26 cellular contexts compared by ENCODE assay signal in the genomic region with DNA sequence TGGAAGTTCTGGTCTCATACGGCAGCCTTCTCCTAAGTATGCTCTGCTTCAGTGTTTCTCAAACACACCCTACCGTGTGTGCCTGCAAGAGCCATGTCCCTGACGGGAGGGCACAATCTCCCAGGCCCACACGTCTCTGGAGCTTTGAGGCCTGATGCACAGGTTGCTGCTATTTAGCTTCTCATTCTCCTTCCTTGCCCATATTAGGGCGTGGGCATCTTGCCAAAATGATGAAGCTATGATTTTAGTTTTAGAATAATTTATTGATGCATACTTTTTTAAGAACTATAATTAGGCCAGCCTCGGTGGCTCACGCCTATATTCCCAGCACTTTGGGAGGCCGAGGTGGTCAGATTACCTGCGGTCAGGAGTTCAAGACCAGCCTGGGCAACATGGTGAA.
"Had no signal": no experiment of that assay in that cellular context is flagged by ENCODE, and none has a peak within 500 bp of the region (broad histone marks: within the 10 kb centered on the region; RNA-seq: fewer than 3 reads in every experiment).

No MANE protein-coding gene starts in this region.

- H3K4me3 ChIP-seq: cardiac muscle cell, esophagus squamous epithelium, lower lobe of right lung, skin epidermis, thyroid gland, upper lobe of left lung had no signal

- H3K27ac ChIP-seq: cardiac muscle cell, esophagus squamous epithelium, lower lobe of right lung, thyroid gland had no signal

- H3K36me3 Mint-ChIP-seq: stimulated activated memory B cell treated with anti-CD40 and anti-IgM and Interleukin-4, amounts not matched to agents 10 μg/mL and 1 μg/mL and 100 μg/mL, for 72 hours had no signal

- H3K9me3 Mint-ChIP-seq: activated naive CD4-positive, alpha-beta T cell treated with anti-CD3 and anti-CD28 coated beads, Interleukin-2, amount 50 U/mL, for 72 hours; activated T-cell treated with anti-CD3 and anti-CD28 coated beads, Interleukin-2, amount 50 U/mL, for 72 hours; dendritic cell treated with granulocyte-macrophage colony-stimulating factor and Interleukin-4, amounts not matched to agents 40 ng/mL and 50 ng/mL, for 4 days; naive thymus-derived CD8-positive, alpha-beta T cell; stimulated activated memory B cell treated with anti-CD40 and anti-IgM and Interleukin-4, amounts not matched to agents 10 μg/mL and 1 μg/mL and 100 μg/mL, for 72 hours; stimulated activated naive CD8-positive, alpha-beta T cell treated with anti-CD3 and anti-CD28 coated beads, Interleukin-15, amount 100 ng/mL, for 72 hours had no signal

- H3K27me3 ChIP-seq: cardiac muscle cell, esophagus squamous epithelium, thyroid gland, upper lobe of left lung had no signal

- H3K27me3 Mint-ChIP-seq: dendritic cell treated with granulocyte-macrophage colony-stimulating factor and Interleukin-4, amounts not matched to agents 40 ng/mL and 50 ng/mL, for 4 days; naive thymus-derived CD8-positive, alpha-beta T cell; stimulated activated memory B cell treated with anti-CD40 and anti-IgM and Interleukin-4, amounts not matched to agents 10 μg/mL and 1 μg/mL and 100 μg/mL, for 72 hours; stimulated activated naive CD8-positive, alpha-beta T cell treated with anti-CD3 and anti-CD28 coated beads, Interleukin-15, amount 100 ng/mL, for 72 hours had no signal

- H3K9me3 ChIP-seq: esophagus squamous epithelium, lower lobe of right lung, thyroid gland, upper lobe of left lung had no signal

- H3K36me3 ChIP-seq: cardiac muscle cell, thyroid gland had no signal

- DNase-seq: activated CD4-positive, alpha-beta T cell treated with anti-CD3 and anti-CD28 coated beads for 4 hours; activated CD4-positive, alpha-beta T cell treated with anti-CD3 and anti-CD28 coated beads, Interleukin-2, amount 50 U/mL, for 4 hours; activated CD4-positive, CD25-positive, alpha-beta regulatory T cell; activated naive CD4-positive, alpha-beta T cell; activated T-cell treated with anti-CD3 and anti-CD28 coated beads for 4 hours; activated T-cell treated with anti-CD3 and anti-CD28 coated beads, Interleukin-2, amount 50 U/mL, for 72 hours; anterior cingulate cortex; effector CD4-positive, alpha-beta T cell; esophagus squamous epithelium; foreskin melanocyte; kidney glomerular epithelial cell; lower lobe of right lung; mesenchymal stem cell; naive thymus-derived CD8-positive, alpha-beta T cell; right cardiac atrium; stimulated activated CD4-positive, alpha-beta T cell treated with anti-CD3 and anti-CD28 coated beads, Interleukin-4, amount 100 ng/mL, for 4 hours; stimulated activated CD8-positive, alpha-beta memory T cell treated with anti-CD3 and anti-CD28 coated beads, Interleukin-4, amount 100 ng/mL, for 48 hours; stimulated activated naive CD8-positive, alpha-beta T cell treated with anti-CD3 and anti-CD28 coated beads, Interleukin-15, amount 100 ng/mL, for 72 hours; thyroid gland; upper lobe of left lung had no signal

- H3K4me1 Mint-ChIP-seq: stimulated activated memory B cell treated with anti-CD40 and anti-IgM and Interleukin-4, amounts not matched to agents 10 μg/mL and 1 μg/mL and 100 μg/mL, for 72 hours; stimulated activated naive CD8-positive, alpha-beta T cell treated with anti-CD3 and anti-CD28 coated beads, Interleukin-15, amount 100 ng/mL, for 72 hours had no signal

- ATAC-seq: activated naive CD4-positive, alpha-beta T cell treated with anti-CD3 and anti-CD28 coated beads, Interleukin-2, amount 50 U/mL, for 72 hours; activated T-cell treated with anti-CD3 and anti-CD28 coated beads, Interleukin-2, amount 50 U/mL, for 72 hours; left lobe of liver; lower lobe of right lung; naive thymus-derived CD8-positive, alpha-beta T cell; right cardiac atrium; stimulated activated memory B cell treated with anti-CD40 and anti-IgM and Interleukin-4, amounts not matched to agents 10 μg/mL and 1 μg/mL and 100 μg/mL, for 72 hours; stimulated activated naive CD8-positive, alpha-beta T cell treated with anti-CD3 and anti-CD28 coated beads, Interleukin-15, amount 100 ng/mL, for 72 hours had no signal

- H3K27ac Mint-ChIP-seq: activated naive CD4-positive, alpha-beta T cell treated with anti-CD3 and anti-CD28 coated beads, Interleukin-2, amount 50 U/mL, for 72 hours; activated T-cell treated with anti-CD3 and anti-CD28 coated beads, Interleukin-2, amount 50 U/mL, for 72 hours; dendritic cell treated with granulocyte-macrophage colony-stimulating factor and Interleukin-4, amounts not matched to agents 40 ng/mL and 50 ng/mL, for 4 days; stimulated activated memory B cell treated with anti-CD40 and anti-IgM and Interleukin-4, amounts not matched to agents 10 μg/mL and 1 μg/mL and 100 μg/mL, for 72 hours had no signal

- H3K4me3 Mint-ChIP-seq: activated T-cell treated with anti-CD3 and anti-CD28 coated beads, Interleukin-2, amount 50 U/mL, for 72 hours; dendritic cell treated with granulocyte-macrophage colony-stimulating factor and Interleukin-4, amounts not matched to agents 40 ng/mL and 50 ng/mL, for 4 days; naive thymus-derived CD8-positive, alpha-beta T cell; stimulated activated memory B cell treated with anti-CD40 and anti-IgM and Interleukin-4, amounts not matched to agents 10 μg/mL and 1 μg/mL and 100 μg/mL, for 72 hours; stimulated activated naive CD8-positive, alpha-beta T cell treated with anti-CD3 and anti-CD28 coated beads, Interleukin-15, amount 100 ng/mL, for 72 hours had no signal
